ENCODE assay signal across 1 cellular context in the genomic region with DNA sequence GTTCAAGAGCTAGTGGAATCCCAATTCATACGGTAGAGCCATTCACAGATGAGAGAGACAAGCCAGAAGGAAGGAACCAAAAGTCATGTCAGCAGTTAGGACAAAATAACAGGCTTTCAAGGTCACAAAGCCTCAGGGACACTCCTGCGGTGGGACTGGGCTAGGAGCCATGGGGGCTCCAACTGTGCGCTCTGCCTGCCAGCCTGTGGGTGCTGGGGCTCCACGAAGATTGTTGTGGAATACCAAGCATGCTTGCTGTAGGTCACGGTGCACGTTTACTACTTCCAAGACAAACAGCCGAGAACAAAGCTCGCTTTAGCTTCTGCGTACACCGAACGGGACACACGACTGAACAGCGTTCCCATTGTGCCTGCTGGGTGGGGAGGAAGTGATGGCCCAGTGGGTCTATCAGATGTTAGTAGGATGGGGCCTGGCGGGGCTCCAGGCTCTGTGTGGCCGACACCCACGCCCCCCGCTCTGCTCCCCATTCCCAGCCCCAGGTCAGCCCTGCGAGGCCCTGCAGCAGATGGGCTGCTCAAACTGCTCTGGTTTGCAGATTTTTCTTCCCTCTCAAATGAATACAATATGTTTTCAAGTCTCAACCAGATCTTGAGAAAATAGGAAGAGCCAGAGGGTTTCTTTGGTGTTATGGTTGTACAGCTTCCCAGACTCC.
A peak's percentile ranks its signal among the peaks of the same experiment; 100 is the strongest.
TF ChIP-seq lines count a peak whose summit lies in the region.

No MANE protein-coding gene starts in this region.

TF ChIP-seq in HepG2, 621 proteins besides CTCF, POLR2A, EP300 and RAD21 (continued from another document and continues in another):
- TF ChIP-seq, protein P1, sequence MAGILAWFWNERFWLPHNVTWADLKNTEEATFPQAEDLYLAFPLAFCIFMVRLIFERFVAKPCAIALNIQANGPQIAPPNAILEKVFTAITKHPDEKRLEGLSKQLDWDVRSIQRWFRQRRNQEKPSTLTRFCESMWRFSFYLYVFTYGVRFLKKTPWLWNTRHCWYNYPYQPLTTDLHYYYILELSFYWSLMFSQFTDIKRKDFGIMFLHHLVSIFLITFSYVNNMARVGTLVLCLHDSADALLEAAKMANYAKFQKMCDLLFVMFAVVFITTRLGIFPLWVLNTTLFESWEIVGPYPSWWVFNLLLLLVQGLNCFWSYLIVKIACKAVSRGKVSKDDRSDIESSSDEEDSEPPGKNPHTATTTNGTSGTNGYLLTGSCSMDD (CRISPR knock-in tag; IDR thresholded peaks at IDR 0.05), result no peak
- TF ChIP-seq TOPORS (CRISPR knock-in tag; IDR thresholded peaks at IDR 0.05), result no peak
- TF ChIP-seq MLLT10 (CRISPR knock-in tag; IDR thresholded peaks at IDR 0.05), result no peak
- no peak for TF ChIP-seq ZNF775 (CRISPR knock-in tag; IDR thresholded peaks at IDR 0.05; ENCODE audit: borderline replicate concordance)
- TF ChIP-seq ZHX1 (CRISPR knock-in tag; IDR thresholded peaks at IDR 0.05; ENCODE audit: low read depth), result peak; percentile 81; the same call in 1 of the 2 replicates
- no peak; the same call in none of the 2 replicates for TF ChIP-seq BRD4 (CRISPR knock-in tag; IDR thresholded peaks at IDR 0.05)
- TF ChIP-seq SALL1 (CRISPR knock-in tag; IDR thresholded peaks at IDR 0.05), result peak; percentile 97
- TF ChIP-seq ZNF180 (CRISPR knock-in tag; IDR thresholded peaks at IDR 0.05; ENCODE audit: borderline replicate concordance, low read depth), result no peak
- TF ChIP-seq MXD3 (CRISPR knock-in tag; IDR thresholded peaks at IDR 0.05), result no peak
- no peak for TF ChIP-seq ETV6 (CRISPR knock-in tag; conservative IDR thresholded peaks at IDR 0.05)
- TF ChIP-seq, protein P2, sequence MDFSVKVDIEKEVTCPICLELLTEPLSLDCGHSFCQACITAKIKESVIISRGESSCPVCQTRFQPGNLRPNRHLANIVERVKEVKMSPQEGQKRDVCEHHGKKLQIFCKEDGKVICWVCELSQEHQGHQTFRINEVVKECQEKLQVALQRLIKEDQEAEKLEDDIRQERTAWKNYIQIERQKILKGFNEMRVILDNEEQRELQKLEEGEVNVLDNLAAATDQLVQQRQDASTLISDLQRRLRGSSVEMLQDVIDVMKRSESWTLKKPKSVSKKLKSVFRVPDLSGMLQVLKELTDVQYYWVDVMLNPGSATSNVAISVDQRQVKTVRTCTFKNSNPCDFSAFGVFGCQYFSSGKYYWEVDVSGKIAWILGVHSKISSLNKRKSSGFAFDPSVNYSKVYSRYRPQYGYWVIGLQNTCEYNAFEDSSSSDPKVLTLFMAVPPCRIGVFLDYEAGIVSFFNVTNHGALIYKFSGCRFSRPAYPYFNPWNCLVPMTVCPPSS (IDR thresholded peaks at IDR 0.05), result no peak
- TF ChIP-seq, protein P3, sequence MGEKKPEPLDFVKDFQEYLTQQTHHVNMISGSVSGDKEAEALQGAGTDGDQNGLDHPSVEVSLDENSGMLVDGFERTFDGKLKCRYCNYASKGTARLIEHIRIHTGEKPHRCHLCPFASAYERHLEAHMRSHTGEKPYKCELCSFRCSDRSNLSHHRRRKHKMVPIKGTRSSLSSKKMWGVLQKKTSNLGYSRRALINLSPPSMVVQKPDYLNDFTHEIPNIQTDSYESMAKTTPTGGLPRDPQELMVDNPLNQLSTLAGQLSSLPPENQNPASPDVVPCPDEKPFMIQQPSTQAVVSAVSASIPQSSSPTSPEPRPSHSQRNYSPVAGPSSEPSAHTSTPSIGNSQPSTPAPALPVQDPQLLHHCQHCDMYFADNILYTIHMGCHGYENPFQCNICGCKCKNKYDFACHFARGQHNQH (CRISPR knock-in tag; IDR thresholded peaks at IDR 0.05), result peak; percentile 85; the same call in 1 of the 2 replicates
- peak; percentile 60; the same call in 1 of the 2 replicates for TF ChIP-seq POLR2AphosphoS5 (IDR thresholded peaks at IDR 0.05; ENCODE audit: low read depth, low read length)
- TF ChIP-seq ZNF710 (CRISPR knock-in tag; IDR thresholded peaks at IDR 0.05; ENCODE audit: borderline replicate concordance), result peak; percentile 65
- peak; percentile 80; the same call in 1 of the 2 replicates for TF ChIP-seq MYPOP (CRISPR knock-in tag; IDR thresholded peaks at IDR 0.05)
- 0 out of 2 replicates have a peak, but pooled peaks have one; percentile 48 for TF ChIP-seq TOE1 (CRISPR knock-in tag; IDR thresholded peaks at IDR 0.05)
- TF ChIP-seq MIER2 (CRISPR knock-in tag; IDR thresholded peaks at IDR 0.05), result peak; percentile 50; the same call in 1 of the 2 replicates
- peak; percentile 56 for TF ChIP-seq ZFY (CRISPR knock-in tag; IDR thresholded peaks at IDR 0.05)
- peak; percentile 61; the same call in 1 of the 2 replicates for TF ChIP-seq DRAP1 (CRISPR knock-in tag; IDR thresholded peaks at IDR 0.05)
- TF ChIP-seq, protein P4, sequence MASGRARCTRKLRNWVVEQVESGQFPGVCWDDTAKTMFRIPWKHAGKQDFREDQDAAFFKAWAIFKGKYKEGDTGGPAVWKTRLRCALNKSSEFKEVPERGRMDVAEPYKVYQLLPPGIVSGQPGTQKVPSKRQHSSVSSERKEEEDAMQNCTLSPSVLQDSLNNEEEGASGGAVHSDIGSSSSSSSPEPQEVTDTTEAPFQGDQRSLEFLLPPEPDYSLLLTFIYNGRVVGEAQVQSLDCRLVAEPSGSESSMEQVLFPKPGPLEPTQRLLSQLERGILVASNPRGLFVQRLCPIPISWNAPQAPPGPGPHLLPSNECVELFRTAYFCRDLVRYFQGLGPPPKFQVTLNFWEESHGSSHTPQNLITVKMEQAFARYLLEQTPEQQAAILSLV (CRISPR knock-in tag; IDR thresholded peaks at IDR 0.05; ENCODE audit: borderline replicate concordance), result no peak
- no peak; the same call in 1 of the 2 replicates for TF ChIP-seq SP2 (CRISPR knock-in tag; IDR thresholded peaks at IDR 0.05)
- peak; percentile 89; the same call in 1 of the 2 replicates for TF ChIP-seq ZNF430 (CRISPR knock-in tag; IDR thresholded peaks at IDR 0.05)
- TF ChIP-seq ATF7 (IDR thresholded peaks at IDR 0.05), result no peak
- peak; percentile 50 for TF ChIP-seq ATF7 (CRISPR knock-in tag; IDR thresholded peaks at IDR 0.05)
- no peak for TF ChIP-seq ZBTB21 (CRISPR knock-in tag; IDR thresholded peaks at IDR 0.05)
- peak; percentile 81 for TF ChIP-seq ZMYM4 (CRISPR knock-in tag; IDR thresholded peaks at IDR 0.05)
- peak; percentile 96 for TF ChIP-seq ZNF687 (CRISPR knock-in tag; IDR thresholded peaks at IDR 0.05)
- TF ChIP-seq ZFP90 (CRISPR knock-in tag; IDR thresholded peaks at IDR 0.05; ENCODE audit: borderline replicate concordance), result 0 out of 2 replicates have a peak, but pooled peaks have one; percentile 49
- TF ChIP-seq KLF11 (CRISPR knock-in tag; IDR thresholded peaks at IDR 0.05), result no peak
- peak; percentile 78; the same call in 1 of the 2 replicates for TF ChIP-seq NR2F6 (IDR thresholded peaks at IDR 0.05)
- peak; percentile 86 for TF ChIP-seq NR2F6 (CRISPR knock-in tag; IDR thresholded peaks at IDR 0.05)
- no peak for TF ChIP-seq HDAC6 (IDR thresholded peaks at IDR 0.05; ENCODE audit: low read depth, low read length)
- no peak; the same call in 1 of the 2 replicates for TF ChIP-seq ZNF629 (CRISPR knock-in tag; conservative IDR thresholded peaks at IDR 0.05)
- no peak for TF ChIP-seq AGO1 (IDR thresholded peaks at IDR 0.05; ENCODE audit: low read depth, low read length, poor library complexity, severe bottlenecking)
- no peak for TF ChIP-seq IRX3 (CRISPR knock-in tag; IDR thresholded peaks at IDR 0.05; ENCODE audit: borderline replicate concordance, low read depth)
- TF ChIP-seq ZBTB7A (CRISPR knock-in tag; IDR thresholded peaks at IDR 0.05), result peak; percentile 84; the same call in 1 of the 2 replicates
- peak; percentile 83 for TF ChIP-seq FOXA3 (CRISPR knock-in tag; IDR thresholded peaks at IDR 0.05)
- TF ChIP-seq, protein P5, sequence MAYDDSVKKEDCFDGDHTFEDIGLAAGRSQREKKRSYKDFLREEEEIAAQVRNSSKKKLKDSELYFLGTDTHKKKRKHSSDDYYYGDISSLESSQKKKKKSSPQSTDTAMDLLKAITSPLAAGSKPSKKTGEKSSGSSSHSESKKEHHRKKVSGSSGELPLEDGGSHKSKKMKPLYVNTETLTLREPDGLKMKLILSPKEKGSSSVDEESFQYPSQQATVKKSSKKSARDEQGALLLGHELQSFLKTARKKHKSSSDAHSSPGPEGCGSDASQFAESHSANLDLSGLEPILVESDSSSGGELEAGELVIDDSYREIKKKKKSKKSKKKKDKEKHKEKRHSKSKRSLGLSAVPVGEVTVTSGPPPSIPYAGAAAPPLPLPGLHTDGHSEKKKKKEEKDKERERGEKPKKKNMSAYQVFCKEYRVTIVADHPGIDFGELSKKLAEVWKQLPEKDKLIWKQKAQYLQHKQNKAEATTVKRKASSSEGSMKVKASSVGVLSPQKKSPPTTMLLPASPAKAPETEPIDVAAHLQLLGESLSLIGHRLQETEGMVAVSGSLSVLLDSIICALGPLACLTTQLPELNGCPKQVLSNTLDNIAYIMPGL (CRISPR knock-in tag; IDR thresholded peaks at IDR 0.05; ENCODE audit: borderline replicate concordance in 1 of 2, low read depth in 1 of 2), result peak; percentile 23 to 62; a peak in 2 of 4 replicates
- peak; percentile 82 for TF ChIP-seq ZMYM2 (CRISPR knock-in tag; IDR thresholded peaks at IDR 0.05)
